In genomic region chr11:2844116-2844515, GRCh38 we compare ENCODE assay signal across 30 cellular contexts. TPM values are rescaled to one million over a fixed set of nuclear protein-coding genes. Genes with fewer than 3 reads are reported as not detected.
DNase-seq lines count a peak whose midpoint lies in the region; ATAC-seq and TF ChIP-seq lines count a peak whose summit lies in the region.
"Had no signal": no experiment of that assay in that cellular context is flagged by ENCODE, and none has a peak within 500 bp of the region (broad histone marks: within the 10 kb centered on the region; RNA-seq: fewer than 3 reads in every experiment).

No MANE protein-coding gene starts in this region.

- no peaks in the 10 kb centered on the region for H3K36me3 Mint-ChIP-seq in activated naive CD8-positive, alpha-beta T cell treated with anti-CD3 and anti-CD28 coated beads for 36 hours
- no peaks in the 10 kb centered on the region for H3K36me3 Mint-ChIP-seq in mesothelial cell of epicardium
- H3K36me3 Mint-ChIP-seq: activated naive CD4-positive, alpha-beta T cell treated with anti-CD3 and anti-CD28 coated beads, Interleukin-2, amount 50 U/mL, for 72 hours; WTC11 had no signal

- H3K27me3 Mint-ChIP-seq in activated naive CD8-positive, alpha-beta T cell treated with anti-CD3 and anti-CD28 coated beads for 36 hours = no peaks in the 10 kb centered on the region
- no peaks in the 10 kb centered on the region for H3K27me3 Mint-ChIP-seq in mesothelial cell of epicardium (ENCODE audit: low read depth)
- H3K27me3 Mint-ChIP-seq: activated T-helper 17 cell treated with anti-CD3 and anti-CD28 coated beads, Interleukin-2, amount 50 U/mL, for 72 hours; CD4-positive, alpha-beta memory T cell had no signal

- TF ChIP-seq CTCF in mesothelial cell of epicardium (IDR thresholded peaks at IDR 0.05; ENCODE audit: unreplicated experiment) = no peak

- H3K27ac Mint-ChIP-seq in activated naive CD8-positive, alpha-beta T cell treated with anti-CD3 and anti-CD28 coated beads for 36 hours = no peak overlapping the region
- H3K27ac Mint-ChIP-seq in mesothelial cell of epicardium = peak overlapping the region; percentile 43
- H3K27ac Mint-ChIP-seq: activated T-helper 17 cell treated with anti-CD3 and anti-CD28 coated beads, Interleukin-2, amount 50 U/mL, for 72 hours; WTC11 had no signal

- no peaks in the 10 kb centered on the region for H3K9me3 Mint-ChIP-seq in activated naive CD8-positive, alpha-beta T cell treated with anti-CD3 and anti-CD28 coated beads for 36 hours
- no peaks in the 10 kb centered on the region for H3K9me3 Mint-ChIP-seq in mesothelial cell of epicardium
- H3K9me3 Mint-ChIP-seq: activated naive CD4-positive, alpha-beta T cell treated with anti-CD3 and anti-CD28 coated beads, Interleukin-2, amount 50 U/mL, for 72 hours; activated T-helper 17 cell treated with anti-CD3 and anti-CD28 coated beads, Interleukin-2, amount 50 U/mL, for 72 hours; nephron; WTC11 had no signal

- H3K4me3 Mint-ChIP-seq in activated naive CD8-positive, alpha-beta T cell treated with anti-CD3 and anti-CD28 coated beads for 36 hours = no peak overlapping the region
- no peak overlapping the region for H3K4me3 Mint-ChIP-seq in mesothelial cell of epicardium
- H3K4me3 Mint-ChIP-seq: activated T-helper 17 cell treated with anti-CD3 and anti-CD28 coated beads, Interleukin-2, amount 50 U/mL, for 72 hours; CD4-positive, alpha-beta memory T cell; nephron; WTC11 had no signal

- no peak for ATAC-seq in GM21528 (IDR thresholded peaks at IDR 0.05; ENCODE audit: low FRiP score, unreplicated experiment)
- no peak for ATAC-seq in HG03159 (IDR thresholded peaks at IDR 0.05; ENCODE audit: unreplicated experiment)
- ATAC-seq: activated naive CD4-positive, alpha-beta T cell treated with anti-CD3 and anti-CD28 coated beads, Interleukin-2, amount 50 U/mL, for 72 hours; activated T-helper 17 cell treated with anti-CD3 and anti-CD28 coated beads, Interleukin-2, amount 50 U/mL, for 72 hours; left lung; pancreas; right cardiac atrium; Right ventricle myocardium inferior; WTC11 had no signal

- DNase-seq in DMS79 (lab: John Stamatoyannopoulos, UW) = peak; percentile 39
- DNase-seq in HT1080 (ENCODE audit: low read depth) = peak; percentile 82
- DNase-seq in activated naive CD8-positive, alpha-beta T cell treated with anti-CD3 and anti-CD28 coated beads for 36 hours = peak; percentile 12
- no peak for DNase-seq in mesothelial cell of epicardium (ENCODE audit: low spot score in 2 of 2, unreplicated experiment in 2 of 2)
- no peak for DNase-seq in NCI-H1417 treated with DMSO at 0.1 percent for 48 hours (lab: John Stamatoyannopoulos, UW)
- DNase-seq: activated CD4-positive, alpha-beta T cell treated with anti-CD3 and anti-CD28 coated beads, Interleukin-2, amount 50 U/mL, for 1 hour; cerebellar nuclear complex; DMS 273 treated with DMSO at 0.1 percent for 48 hours; foreskin melanocyte; Karpas-422; midbrain; MV-4-11; NCI-H1930; NCI-H226; NCI-H748 treated with DMSO at 0.1 percent for 48 hours; stimulated activated CD4-positive, alpha-beta T cell treated with anti-CD3 and anti-CD28 coated beads, Interleukin-12 subunit alpha, Interleukin-12 subunit beta, amount 100 ng/mL, for 4 hours; stimulated activated CD4-positive, alpha-beta T cell treated with anti-CD3 and anti-CD28 coated beads, Interleukin-4, amount 100 ng/mL, for 4 hours; stimulated activated naive CD4-positive, alpha-beta T cell treated with Interleukin-2 at 50 U/mL for 16 hours; T-helper 9 cell had no signal

- H3K4me1 Mint-ChIP-seq in activated naive CD8-positive, alpha-beta T cell treated with anti-CD3 and anti-CD28 coated beads for 36 hours = peaks cover 3% of the 10 kb centered on the region
- H3K4me1 Mint-ChIP-seq in mesothelial cell of epicardium = peaks cover 36% of the 10 kb centered on the region
- H3K4me1 Mint-ChIP-seq: activated T-helper 17 cell treated with anti-CD3 and anti-CD28 coated beads, Interleukin-2, amount 50 U/mL, for 72 hours had no signal

RNA-seq across cellular contexts. Expression of gene CDKN1C, which starts 41.5 kb away (rescaled TPM):
- 2.1 and 4.4 TPM in 2 replicates for total RNA-seq in HT1080 (2014; rRNA removed; shearing (Covaris generic))
- 0.86 and 1.7 TPM in 2 replicates for polyA plus RNA-seq in HT1080 (2015; cell fraction: cytosol; rRNA removed)
- polyA plus RNA-seq in HT1080 (2015; cell fraction: nucleus; rRNA removed) = 1.3 and 1.5 TPM in 2 replicates
- total RNA-seq in activated naive CD8-positive, alpha-beta T cell treated with anti-CD3 and anti-CD28 coated beads for 36 hours = 1 to 10 TPM in 1 of 2 experiments, under 1 TPM in 1; 0.85 to 1.0 TPM
- total RNA-seq in mesothelial cell of epicardium = 132 to 148 TPM (median 146 TPM) in 3 replicates

Comparison
In these comparisons a context has a peak if more than half of its experiments do, and no peak if none do; other contexts are left out.
1. DNase-seq: peak in DMS79 (single experiment), HT1080 (single experiment) and activated naive CD8-positive, alpha-beta T cell treated with anti-CD3 and anti-CD28 coated beads for 36 hours (single experiment); none in mesothelial cell of epicardium (0 of 2) and NCI-H1417 treated with DMSO at 0.1 percent for 48 hours (single experiment).
2. RNA of gene CDKN1C, which starts 41.5 kb away (total RNA-seq): 132 to 148 TPM in mesothelial cell of epicardium; 2.1 to 4.4 TPM in HT1080 and 0.85 to 1.0 TPM in activated naive CD8-positive, alpha-beta T cell treated with anti-CD3 and anti-CD28 coated beads for 36 hours; every median in the first group is over 10 times any median in the second.